29 cellular contexts compared by ENCODE assay signal in genomic region chr11:130679247-130679646, GRCh38.
"Had no signal": no experiment of that assay in that cellular context is flagged by ENCODE, and none has a peak within 500 bp of the region (broad histone marks: within the 10 kb centered on the region; RNA-seq: fewer than 3 reads in every experiment).

No MANE protein-coding gene starts in this region.

- H3K27ac ChIP-seq: stomach, suprapubic skin, testis, thoracic aorta, thyroid gland, tibial artery, tibial nerve, transverse colon, upper lobe of left lung, upper lobe of right lung, uterus, vagina had no signal

- H3K27ac Mint-ChIP-seq: stimulated activated effector memory CD8-positive, alpha-beta T cell treated with anti-CD3 and anti-CD28 coated beads, Interleukin-12 subunit alpha, Interleukin-12 subunit beta, amount 100 ng/mL, for 72 hours; stimulated activated memory B cell treated with anti-CD40 and anti-IgM and Interleukin-4, amounts not matched to agents 10 μg/mL and 1 μg/mL and 100 μg/mL, for 72 hours; stimulated activated naive B cell treated with anti-CD40 and anti-IgM and Interleukin-4, amounts not matched to agents 10 μg/mL and 1 μg/mL and 100 μg/mL, for 72 hours; stimulated activated naive CD8-positive, alpha-beta T cell treated with anti-CD3 and anti-CD28 coated beads, Interleukin-15, amount 100 ng/mL, for 72 hours; stimulated activated naive CD8-positive, alpha-beta T cell treated with anti-CD3 and anti-CD28 coated beads, Interleukin-15, Interleukin-2, amounts not matched to agents 100 ng/mL and 50 ng/mL, for 24 hours; type B pancreatic cell had no signal

- H3K27me3 ChIP-seq: stomach, suprapubic skin, testis, thyroid gland, tibial artery, tibial nerve, transverse colon, upper lobe of left lung, upper lobe of right lung, uterus, vagina had no signal

- FAIRE-seq: urothelium cell line had no signal

- H3K27me3 Mint-ChIP-seq: type B pancreatic cell had no signal

- H3K9me3 ChIP-seq: testis, thyroid gland had no signal

- H3K4me1 Mint-ChIP-seq: stimulated activated effector memory CD8-positive, alpha-beta T cell treated with anti-CD3 and anti-CD28 coated beads, Interleukin-12 subunit alpha, Interleukin-12 subunit beta, amount 100 ng/mL, for 72 hours; stimulated activated memory B cell treated with anti-CD40 and anti-IgM and Interleukin-4, amounts not matched to agents 10 μg/mL and 1 μg/mL and 100 μg/mL, for 72 hours; stimulated activated naive B cell treated with anti-CD40 and anti-IgM and Interleukin-4, amounts not matched to agents 10 μg/mL and 1 μg/mL and 100 μg/mL, for 72 hours; stimulated activated naive CD8-positive, alpha-beta T cell treated with anti-CD3 and anti-CD28 coated beads, Interleukin-15, amount 100 ng/mL, for 72 hours had no signal

- H3K4me3 Mint-ChIP-seq: stimulated activated effector memory CD8-positive, alpha-beta T cell treated with anti-CD3 and anti-CD28 coated beads, Interleukin-12 subunit alpha, Interleukin-12 subunit beta, amount 100 ng/mL, for 72 hours; stimulated activated memory B cell treated with anti-CD40 and anti-IgM and Interleukin-4, amounts not matched to agents 10 μg/mL and 1 μg/mL and 100 μg/mL, for 72 hours; stimulated activated naive B cell treated with anti-CD40 and anti-IgM and Interleukin-4, amounts not matched to agents 10 μg/mL and 1 μg/mL and 100 μg/mL, for 72 hours; stimulated activated naive CD8-positive, alpha-beta T cell treated with anti-CD3 and anti-CD28 coated beads, Interleukin-15, amount 100 ng/mL, for 72 hours; stimulated activated naive CD8-positive, alpha-beta T cell treated with anti-CD3 and anti-CD28 coated beads, Interleukin-15, Interleukin-2, amounts not matched to agents 100 ng/mL and 50 ng/mL, for 24 hours; type B pancreatic cell had no signal

- DNase-seq: stimulated activated CD4-positive, alpha-beta T cell treated with anti-CD3 and anti-CD28 coated beads, Interleukin-2, amount 100 ng/mL, for 48 hours; stimulated activated CD4-positive, alpha-beta T cell treated with anti-CD3 and anti-CD28 coated beads, Interleukin-4, amount 100 ng/mL, for 1 hour; stimulated activated CD4-positive, alpha-beta T cell treated with anti-CD3 and anti-CD28 coated beads, Interleukin-4, amount 100 ng/mL, for 24 hours; stimulated activated CD4-positive, alpha-beta T cell treated with anti-CD3 and anti-CD28 coated beads, Interleukin-4, amount 100 ng/mL, for 4 hours; stimulated activated CD8-positive, alpha-beta memory T cell treated with anti-CD3 and anti-CD28 coated beads, Interleukin-4, amount 100 ng/mL, for 48 hours; stimulated activated naive B cell treated with anti-CD40 and anti-IgM and Interleukin-4, amounts not matched to agents 10 μg/mL and 1 μg/mL and 100 μg/mL, for 72 hours; stimulated activated naive CD4-positive, alpha-beta T cell; stimulated activated naive CD4-positive, alpha-beta T cell treated with Interleukin-2 at 50 U/mL for 16 hours; stimulated activated naive CD8-positive, alpha-beta T cell treated with anti-CD3 and anti-CD28 coated beads, Interleukin-15, amount 100 ng/mL, for 72 hours; stimulated activated naive CD8-positive, alpha-beta T cell treated with anti-CD3 and anti-CD28 coated beads, Interleukin-15, Interleukin-2, amounts not matched to agents 100 U/mL and 50 U/mL, for 24 hours; stomach; substantia nigra; testis; thyroid gland; tibial artery; transverse colon; trophoblast cell; upper lobe of left lung; upper lobe of right lung; uterus had no signal

- H3K36me3 ChIP-seq: stomach, suprapubic skin, thoracic aorta, thyroid gland, tibial artery, tibial nerve, transverse colon, upper lobe of left lung, upper lobe of right lung, uterus, vagina had no signal

- H3K4me3 ChIP-seq: stomach, suprapubic skin, testis, thoracic aorta, thyroid gland, tibial artery, tibial nerve, transverse colon, upper lobe of left lung, upper lobe of right lung, uterus, vagina had no signal

- H3K36me3 Mint-ChIP-seq: stimulated activated effector memory CD8-positive, alpha-beta T cell treated with anti-CD3 and anti-CD28 coated beads, Interleukin-12 subunit alpha, Interleukin-12 subunit beta, amount 100 ng/mL, for 72 hours; stimulated activated memory B cell treated with anti-CD40 and anti-IgM and Interleukin-4, amounts not matched to agents 10 μg/mL and 1 μg/mL and 100 μg/mL, for 72 hours; stimulated activated naive B cell treated with anti-CD40 and anti-IgM and Interleukin-4, amounts not matched to agents 10 μg/mL and 1 μg/mL and 100 μg/mL, for 72 hours; type B pancreatic cell had no signal

- H3K4me1 ChIP-seq: suprapubic skin, testis had no signal
